Comparison of ENCODE assay signal across 16 cellular contexts in genomic region chr5:140677947-140678346, GRCh38. TPM values are rescaled to one million over a fixed set of nuclear protein-coding genes. Genes with fewer than 3 reads are reported as not detected.
DNase-seq lines count a peak whose midpoint lies in the region; ATAC-seq, FAIRE-seq and TF ChIP-seq lines count a peak whose summit lies in the region.
"Had no signal": no experiment of that assay in that cellular context is flagged by ENCODE, and none has a peak within 500 bp of the region (broad histone marks: within the 10 kb centered on the region; RNA-seq: fewer than 3 reads in every experiment).

No MANE protein-coding gene starts in this region.

- no peak overlapping the region for H3K4me2 ChIP-seq in hepatocyte

- H2AFZ ChIP-seq in hepatocyte, result no peak overlapping the region

- H3K4me1 ChIP-seq in hepatocyte (ENCODE audit: insufficient read depth), result no peaks in the 10 kb centered on the region
- H3K4me1 ChIP-seq in left lung, result no peaks in the 10 kb centered on the region
- H3K4me1 ChIP-seq: Caco-2 had no signal

- WGBS in hepatocyte (ENCODE audit: low lambda C conversion rate, missing lambda C conversion rate), result 86% methylated on average over 3 of the region's 3 CpGs

- H3K4me3 ChIP-seq in hepatocyte (no peak overlapping the region), left lung (no peak overlapping the region)
- H3K4me3 ChIP-seq: cardiac muscle cell, skin epidermis had no signal

- TF ChIP-seq CTCF in hepatocyte (IDR thresholded peaks at IDR 0.05; ENCODE audit: poor library complexity) (no peak), left lung (IDR thresholded peaks at IDR 0.05) (no peak)

- H4K20me1 ChIP-seq in hepatocyte (ENCODE audit: insufficient read depth, poor library complexity, severe bottlenecking), result no peaks in the 10 kb centered on the region

- DNase-seq in GM19239 (ENCODE audit: insufficient read length, low spot score), result peak; percentile 54
- DNase-seq in DMS153 treated with DMSO at 0.1 percent for 48 hours (lab: John Stamatoyannopoulos, UW; ENCODE audit: unreplicated experiment), result no peak
- DNase-seq in hepatocyte (ENCODE audit: low spot score), result no peak
- DNase-seq in RKO (ENCODE audit: low spot score), result no peak
- DNase-seq in left lung, result no peak
- DNase-seq: Caco-2; NCI-H1694 treated with DMSO at 0.1 percent for 48 hours; NCI-H524; stimulated activated naive B cell treated with anti-CD40 and anti-IgM and Interleukin-4, amounts not matched to agents 10 μg/mL and 1 μg/mL and 100 μg/mL, for 72 hours had no signal

- intact Hi-C loops in left lung (cut with DNase I), result no loop called here

- ATAC-seq in GM18498 (IDR thresholded peaks at IDR 0.05; ENCODE audit: unreplicated experiment) (peak; percentile 77), GM21786 (IDR thresholded peaks at IDR 0.05; ENCODE audit: unreplicated experiment) (peak; percentile 68), HG03442 (IDR thresholded peaks at IDR 0.05; ENCODE audit: unreplicated experiment) (peak; percentile 68), left lung (no peak)
- ATAC-seq: activated naive CD4-positive, alpha-beta T cell treated with anti-CD3 and anti-CD28 coated beads, Interleukin-2, amount 50 U/mL, for 72 hours; stimulated activated naive B cell treated with anti-CD40 and anti-IgM and Interleukin-4, amounts not matched to agents 10 μg/mL and 1 μg/mL and 100 μg/mL, for 72 hours had no signal

- FAIRE-seq in GM19239 (lab: Jason Lieb, UNC), result peak; percentile 68

- H3K27ac ChIP-seq in hepatocyte (no peak overlapping the region), left lung (no peak overlapping the region)
- H3K27ac ChIP-seq: cardiac muscle cell, skin epidermis had no signal

- H3K27me3 ChIP-seq in hepatocyte (no peaks in the 10 kb centered on the region), left lung (no peaks in the 10 kb centered on the region)
- H3K27me3 ChIP-seq: cardiac muscle cell had no signal

- H3K36me3 ChIP-seq in hepatocyte (replicated peaks; ENCODE audit: insufficient read depth, low read depth), result no peaks in the 10 kb centered on the region
- H3K36me3 ChIP-seq in left lung, result peaks cover 0 to 98% of the 10 kb centered on the region in 2 donors

- H3K9me3 ChIP-seq in hepatocyte (ENCODE audit: low read depth), result no peaks in the 10 kb centered on the region
- no peaks in the 10 kb centered on the region for H3K9me3 ChIP-seq in left lung
- H3K9me3 ChIP-seq: Caco-2 had no signal

- H3K9me2 ChIP-seq in hepatocyte (replicated peaks; ENCODE audit: insufficient read depth), result no peaks in the 10 kb centered on the region

- H3K79me2 ChIP-seq in hepatocyte, result no peaks in the 10 kb centered on the region

RNA-seq across cellular contexts. Expression of gene DND1, which starts 4.6 kb away (rescaled TPM):
- total RNA-seq in hepatocyte (0.36 and 1.3 TPM in 2 replicates), left lung (under 1 TPM; 0.41 to 0.71 TPM)
- 0.52 and 0.85 TPM in 2 replicates for polyA plus RNA-seq in hepatocyte
- total RNA-seq: G401 had no signal

RNA-seq across cellular contexts. Expression of gene HARS1, which starts 13.2 kb away (rescaled TPM):
- 40.0 and 41.1 TPM in 2 replicates for total RNA-seq in hepatocyte
- 56.6 and 58.8 TPM in 2 replicates for polyA plus RNA-seq in hepatocyte
- 10 to 100 TPM; 36.2 to 50.4 TPM for total RNA-seq in left lung

RNA-seq across cellular contexts. Expression of gene WDR55, which starts 13.2 kb away (rescaled TPM):
- total RNA-seq in hepatocyte (21.2 and 21.4 TPM in 2 replicates), left lung (10 to 100 TPM; 21.0 to 26.5 TPM)
- 23.0 and 25.6 TPM in 2 replicates for polyA plus RNA-seq in hepatocyte

RNA-seq across cellular contexts. Expression of gene HARS2, which starts 13.3 kb away (rescaled TPM):
- total RNA-seq in hepatocyte (22.8 and 26.9 TPM in 2 replicates), left lung (10 to 100 TPM; 23.4 to 25.2 TPM)
- polyA plus RNA-seq in hepatocyte, result 28.6 and 32.3 TPM in 2 replicates

RNA-seq across cellular contexts. Expression of gene ZMAT2, which starts 22.3 kb away (rescaled TPM):
- total RNA-seq in hepatocyte, result 37.7 and 40.9 TPM in 2 replicates
- 29.5 and 47.6 TPM in 2 replicates for polyA plus RNA-seq in hepatocyte
- 10 to 100 TPM; 40.6 to 43.8 TPM for total RNA-seq in left lung
